ENCODE assay signal across 8 cellular contexts in genomic region chr10:13299437-13300287, GRCh38. TPM values are rescaled to one million over a fixed set of nuclear protein-coding genes. Genes with fewer than 3 reads are reported as not detected.
A peak's percentile ranks its signal among the peaks of the same experiment; 100 is the strongest.
DNase-seq lines count a peak whose midpoint lies in the region; ATAC-seq and TF ChIP-seq lines count a peak whose summit lies in the region.

PHYH (minus strand) TSS chr10:13300064; CDS start chr10:13300042, 22 bp downstream.

- peak; percentile 64 for ATAC-seq in HG03064 (IDR thresholded peaks at IDR 0.05; ENCODE audit: low read depth, unreplicated experiment)
- peak; percentile 84 for ATAC-seq in left lobe of liver

- peak within 1 kb of the TSS; percentile 98 to 99 for H3K27ac ChIP-seq in coronary artery

- peak within 1 kb of the TSS; percentile 96 for H3K4me3 ChIP-seq in coronary artery

- TF ChIP-seq CTCF in coronary artery (IDR thresholded peaks at IDR 0.05), result no peak

- peak; percentile 61 for TF ChIP-seq POLR2A in GM18526 (IDR thresholded peaks at IDR 0.05; ENCODE audit: extremely low read depth, insufficient read length)

- DNase-seq in AG08396 (ENCODE audit: low spot score), result peak; percentile 94
- peak; percentile 76 for DNase-seq in NCI-H226
- DNase-seq in activated CD4-positive, alpha-beta T cell treated with anti-CD3 and anti-CD28 coated beads, Interleukin-2, amount 50 U/mL, for 1 hour, result peak; percentile 80
- peak; percentile 95 for DNase-seq in coronary artery (ENCODE audit: low spot score)
- peak; percentile 99 for DNase-seq in left lobe of liver (ENCODE audit: low spot score)
- DNase-seq in stimulated activated CD4-positive, alpha-beta T cell treated with anti-CD3 and anti-CD28 coated beads, Interleukin-1b, Interleukin-23, amount 100 ng/mL, for 48 hours, result peak; percentile 68

RNA-seq across cellular contexts. Expression of gene PHYH, which starts in this region (rescaled TPM):
- 140 TPM for total RNA-seq in left lobe of liver

Comparison
In these comparisons a context has a peak if more than half of its experiments do, and no peak if none do; other contexts are left out.
1. Peak in every context shown above with its lines: DNase-seq, ATAC-seq, H3K4me3 ChIP-seq and H3K27ac ChIP-seq.